ENCODE assay signal across 12 cellular contexts in genomic region chr1:16144325-16145029, GRCh38. TPM values are rescaled to one million over a fixed set of nuclear protein-coding genes. Genes with fewer than 3 reads are reported as not detected.
DNase-seq lines count a peak whose midpoint lies in the region; ATAC-seq and TF ChIP-seq lines count a peak whose summit lies in the region.
"Had no signal": no experiment of that assay in that cellular context is flagged by ENCODE, and none has a peak within 500 bp of the region (broad histone marks: within the 10 kb centered on the region; RNA-seq: fewer than 3 reads in every experiment).

No MANE protein-coding gene starts in this region.

- H3K27me3 Mint-ChIP-seq in effector memory CD8-positive, alpha-beta T cell: peaks cover 0 to 35% of the 10 kb centered on the region in 2 donors

- peaks cover 2% of the 10 kb centered on the region for H3K36me3 Mint-ChIP-seq in effector memory CD8-positive, alpha-beta T cell (ENCODE audit: insufficient read depth)
- H3K36me3 Mint-ChIP-seq: stimulated activated memory B cell treated with anti-CD40 and anti-IgM and Interleukin-4, amounts not matched to agents 10 μg/mL and 1 μg/mL and 100 μg/mL, for 72 hours had no signal

- in situ Hi-C loops in KBM-7 (cut with MboI; ENCODE audit: low pct_unique_long_range_greater_than_20kb, low sequenced_read_pairs): no loop called here

- H3K36me3 ChIP-seq in SJCRH30: peaks cover 48% of the 10 kb centered on the region
- H3K36me3 ChIP-seq in esophagus squamous epithelium: peaks cover 12 to 64% (median 32%) of the 10 kb centered on the region in 3 donors
- no peaks in the 10 kb centered on the region for H3K36me3 ChIP-seq in prostate gland
- H3K36me3 ChIP-seq: BE2C had no signal

- H3K4me1 ChIP-seq in SJCRH30 (peaks cover 74% of the 10 kb centered on the region), esophagus squamous epithelium (peaks cover 63 to 100% (median 73%) of the 10 kb centered on the region in 3 donors), prostate gland (replicated peaks) (peaks cover 8% of the 10 kb centered on the region)

- no peaks in the 10 kb centered on the region for H3K9me3 Mint-ChIP-seq in effector memory CD8-positive, alpha-beta T cell
- H3K9me3 Mint-ChIP-seq: activated B cell treated with CpG ODN at 0.5 μM for 24 hours had no signal

- H3K4me3 ChIP-seq in SJCRH30: no peak overlapping the region
- peak overlapping the region; percentile 3 to 51 (median 32) for H3K4me3 ChIP-seq in esophagus squamous epithelium
- peak overlapping the region in 1 of 2 donors; percentile 19 for H3K4me3 ChIP-seq in prostate gland

- H3K27ac ChIP-seq in C4-2B (peak overlapping the region; percentile 27; the same call in 1 of the 2 replicates), SJCRH30 (peak overlapping the region; percentile 84), esophagus squamous epithelium (peak overlapping the region; percentile 87 to 91 (median 89)), prostate gland (peak overlapping the region; percentile 69 to 70)

- H3K9me3 ChIP-seq in SJCRH30 (replicated peaks) (no peaks in the 10 kb centered on the region), esophagus squamous epithelium (no peaks in the 10 kb centered on the region), prostate gland (no peaks in the 10 kb centered on the region)
- H3K9me3 ChIP-seq: BE2C had no signal

- intact Hi-C loops in esophagus squamous epithelium (cut with DNase I): no loop called here
- intact Hi-C loops in prostate gland (cut with DNase I): no loop called here

- TF ChIP-seq CTCF in C4-2B (conservative IDR thresholded peaks at IDR 0.05) (no peak), esophagus squamous epithelium (IDR thresholded peaks at IDR 0.05) (no peak), prostate gland (IDR thresholded peaks at IDR 0.05) (no peak)

- 17 to 60% methylated on average over 1 to 2 of the region's 8 CpGs for WGBS in esophagus squamous epithelium, 2 donors
- 54% methylated on average over 7 of the region's 8 CpGs for WGBS in prostate gland

- no peak overlapping the region for H3K27ac Mint-ChIP-seq in effector memory CD8-positive, alpha-beta T cell
- H3K27ac Mint-ChIP-seq: activated B cell treated with CpG ODN at 0.5 μM for 24 hours; stimulated activated memory B cell treated with anti-CD40 and anti-IgM and Interleukin-4, amounts not matched to agents 10 μg/mL and 1 μg/mL and 100 μg/mL, for 72 hours had no signal

- H3K4me3 Mint-ChIP-seq in effector memory CD8-positive, alpha-beta T cell: no peak overlapping the region
- H3K4me3 Mint-ChIP-seq: activated B cell treated with CpG ODN at 0.5 μM for 24 hours; stimulated activated memory B cell treated with anti-CD40 and anti-IgM and Interleukin-4, amounts not matched to agents 10 μg/mL and 1 μg/mL and 100 μg/mL, for 72 hours had no signal

- TF ChIP-seq POLR2A in esophagus squamous epithelium (IDR thresholded peaks at IDR 0.05): no peak
- no peak for TF ChIP-seq POLR2A in prostate gland (IDR thresholded peaks at IDR 0.05)

- DNase-seq in SJCRH30 (no peak), esophagus squamous epithelium (lab: John Stamatoyannopoulos, UW) (no peak), prostate gland (ENCODE audit: low spot score) (no peak), KBM-7 (no peak), NCI-H226 (no peak)
- DNase-seq in effector memory CD8-positive, alpha-beta T cell: no peak
- DNase-seq: activated B cell treated with CpG ODN at 0.5 μM for 24 hours, activated gamma-delta T cell, BE2C had no signal

- peaks cover 0 to 3% of the 10 kb centered on the region in 2 donors for H3K4me1 Mint-ChIP-seq in effector memory CD8-positive, alpha-beta T cell (ENCODE audit: low read depth in 2 of 2)
- H3K4me1 Mint-ChIP-seq: activated B cell treated with CpG ODN at 0.5 μM for 24 hours had no signal

- H3K27me3 ChIP-seq in SJCRH30 (no peaks in the 10 kb centered on the region), esophagus squamous epithelium (no peaks in the 10 kb centered on the region), prostate gland (replicated peaks; ENCODE audit: insufficient read depth) (no peaks in the 10 kb centered on the region)
- H3K27me3 ChIP-seq: BE2C had no signal

- ATAC-seq in effector memory CD8-positive, alpha-beta T cell (replicated peaks): no peak
- no peak for ATAC-seq in HG02852 (IDR thresholded peaks at IDR 0.05; ENCODE audit: unreplicated experiment)
- ATAC-seq: stimulated activated memory B cell treated with anti-CD40 and anti-IgM and Interleukin-4, amounts not matched to agents 10 μg/mL and 1 μg/mL and 100 μg/mL, for 72 hours had no signal

RNA-seq across cellular contexts. Expression of gene EPHA2, which starts 11.4 kb away (rescaled TPM):
- 55.0 and 57.3 TPM in 2 replicates for total RNA-seq in SJCRH30 (2014; rRNA removed; shearing (Covaris generic))
- total RNA-seq in esophagus squamous epithelium (100 to 1,000 TPM in 3 of 4 donors, 10 to 100 TPM in 1; 87.5 to 225 (median 137) TPM), prostate gland (10 to 100 TPM; 14.8 to 17.7 TPM)
- total RNA-seq: activated B cell treated with CpG ODN at 0.5 μM for 24 hours had no signal

Comparison
In these comparisons a context has a peak if more than half of its experiments do, and no peak if none do; other contexts are left out.
1. H3K27ac ChIP-seq: peak in every context shown above with its lines; median percentile 89 in esophagus squamous epithelium; 84 in SJCRH30; 70 in prostate gland; 27 in C4-2B.